In genomic region chr10:4662576-4663161, GRCh38 we compare ENCODE assay signal across 7 cellular contexts.
DNase-seq lines count a peak whose midpoint lies in the region; FAIRE-seq lines count a peak whose summit lies in the region.

No MANE protein-coding gene starts in this region.

- DNase-seq in LHCN-M2 (ENCODE audit: low read depth): peak; percentile 96
- peak; percentile 45 for DNase-seq in cerebellar cortex (ENCODE audit: low spot score)
- DNase-seq in urothelium cell line (ENCODE audit: low spot score): peak; percentile 29
- no peak for DNase-seq in CD8-positive, alpha-beta memory T cell
- DNase-seq in NCI-H2227 (lab: John Stamatoyannopoulos, UW; ENCODE audit: unreplicated experiment): no peak
- DNase-seq in SKM-1 (lab: John Stamatoyannopoulos, UW; ENCODE audit: unreplicated experiment): no peak

- H3K27me3 ChIP-seq in CD8-positive, alpha-beta memory T cell (ENCODE audit: insufficient read depth, low read length, poor library complexity, severe bottlenecking): no peaks in the 10 kb centered on the region

- H3K4me3 ChIP-seq in mesodermal cell (ENCODE audit: extremely low read depth, insufficient read depth, low read length, poor library complexity, severe bottlenecking): no peak overlapping the region
- H3K4me3 ChIP-seq in CD8-positive, alpha-beta memory T cell (ENCODE audit: low read length): no peak overlapping the region

- no peaks in the 10 kb centered on the region for H3K36me3 Mint-ChIP-seq in CD8-positive, alpha-beta memory T cell

- no peaks in the 10 kb centered on the region for H3K36me3 ChIP-seq in mesodermal cell (ENCODE audit: control insufficient read depth, insufficient read depth, low read length)
- H3K36me3 ChIP-seq in CD8-positive, alpha-beta memory T cell (ENCODE audit: insufficient read depth, low read length): no peaks in the 10 kb centered on the region

- peaks cover 4 to 37% of the 10 kb centered on the region in 2 donors for H3K27me3 Mint-ChIP-seq in CD8-positive, alpha-beta memory T cell

- CTCF ChIA-PET in CD8-positive, alpha-beta memory T cell (lab: Charles Lee): no interaction called here

- no peaks in the 10 kb centered on the region for H3K9me3 ChIP-seq in mesodermal cell (ENCODE audit: control insufficient read depth, low read length)
- no peaks in the 10 kb centered on the region for H3K9me3 ChIP-seq in CD8-positive, alpha-beta memory T cell (ENCODE audit: low read length)

- POLR2A ChIA-PET in CD8-positive, alpha-beta memory T cell (lab: Charles Lee): no interaction called here

- H3K9me3 Mint-ChIP-seq in CD8-positive, alpha-beta memory T cell: no peaks in the 10 kb centered on the region

- WGBS in mesodermal cell (ENCODE audit: insufficient coverage in 2 of 2), 2 experiments: 70 to 73% methylated on average over 5 of the region's 9 CpGs

- H3K27ac ChIP-seq in mesodermal cell (ENCODE audit: low read depth, low read length, severe bottlenecking): peak overlapping the region; percentile 99
- H3K27ac ChIP-seq in CD8-positive, alpha-beta memory T cell (ENCODE audit: low read depth, low read length): no peak overlapping the region

- no peaks in the 10 kb centered on the region for H3K4me1 Mint-ChIP-seq in CD8-positive, alpha-beta memory T cell

- peaks cover 28% of the 10 kb centered on the region for H3K4me1 ChIP-seq in mesodermal cell (ENCODE audit: control insufficient read depth, insufficient read depth, low read length, poor library complexity, severe bottlenecking)
- no peaks in the 10 kb centered on the region for H3K4me1 ChIP-seq in CD8-positive, alpha-beta memory T cell (ENCODE audit: insufficient read depth, low read length)

- no peak overlapping the region for H3K27ac Mint-ChIP-seq in CD8-positive, alpha-beta memory T cell

- no peak for FAIRE-seq in urothelium cell line (lab: Jason Lieb, UNC)

- H3K4me3 Mint-ChIP-seq in CD8-positive, alpha-beta memory T cell: no peak overlapping the region

Comparison
In these comparisons a context has a peak if more than half of its experiments do, and no peak if none do; other contexts are left out.
1. DNase-seq: peak in LHCN-M2 (single experiment), cerebellar cortex (single experiment) and urothelium cell line (single experiment); none in CD8-positive, alpha-beta memory T cell (0 of 5), NCI-H2227 (single experiment) and SKM-1 (single experiment).